18 cellular contexts compared by ENCODE assay signal in the genomic region with DNA sequence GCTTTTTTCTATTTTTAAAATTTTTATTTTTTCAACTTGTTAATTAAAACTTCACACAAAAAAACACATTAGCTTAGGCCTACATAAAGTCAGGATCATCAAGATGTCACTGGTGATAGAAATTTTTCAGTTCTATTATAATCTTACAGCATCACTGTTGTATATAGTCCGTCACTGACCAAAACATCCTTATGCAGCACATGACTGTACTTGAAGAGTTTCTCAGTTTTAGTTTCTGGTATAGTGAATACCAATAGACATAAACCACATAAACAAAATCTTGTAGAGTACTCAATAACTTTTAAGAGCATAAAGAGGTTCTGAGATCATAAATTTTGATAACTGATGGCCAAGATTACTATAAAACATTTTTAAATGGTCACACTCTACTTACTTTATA.
A peak's percentile ranks its signal among the peaks of the same experiment; 100 is the strongest.
DNase-seq lines count a peak whose midpoint lies in the region; ATAC-seq and TF ChIP-seq lines count a peak whose summit lies in the region.
"Had no signal": no experiment of that assay in that cellular context is flagged by ENCODE, and none has a peak within 500 bp of the region (broad histone marks: within the 10 kb centered on the region; RNA-seq: fewer than 3 reads in every experiment).

No MANE protein-coding gene starts in this region.

- H3K27me3 ChIP-seq in GM23248 (replicated peaks; ENCODE audit: insufficient read depth) (no peaks in the 10 kb centered on the region), fibroblast of lung (ENCODE audit: control insufficient read depth, insufficient read depth, low read length) (no peaks in the 10 kb centered on the region), Peyer's patch (no peaks in the 10 kb centered on the region)
- H3K27me3 ChIP-seq: brain microvascular endothelial cell had no signal

- H3K9me3 ChIP-seq in GM23248 (ENCODE audit: low read depth), result no peaks in the 10 kb centered on the region
- no peaks in the 10 kb centered on the region for H3K9me3 ChIP-seq in fibroblast of lung (ENCODE audit: control insufficient read depth, insufficient read depth, low read depth, low read length)
- no peaks in the 10 kb centered on the region for H3K9me3 ChIP-seq in Peyer's patch

- in situ Hi-C loops in GM23248 (cut with MboI), result no loop called here

- H3K4me2 ChIP-seq in GM23248 (ENCODE audit: unreplicated experiment), result peak overlapping the region; percentile 44
- H3K4me2 ChIP-seq in fibroblast of lung (ENCODE audit: extremely low read depth, insufficient read depth, low read length), result no peak overlapping the region

- H3K9me2 ChIP-seq in GM23248 (ENCODE audit: insufficient read depth), result no peaks in the 10 kb centered on the region

- H3K9ac ChIP-seq in GM23248, result no peak overlapping the region
- no peak overlapping the region for H3K9ac ChIP-seq in fibroblast of lung (ENCODE audit: insufficient read depth, low read length)

- 97 to 98% methylated on average over 1 of the region's 1 CpG for WGBS in GM23248 (ENCODE audit: low coverage in 1 of 2, low lambda C conversion rate in 2 of 2, missing lambda C conversion rate in 2 of 2), 2 experiments

- peaks cover 3% of the 10 kb centered on the region; the same call in 1 of the 2 replicates for H4K20me1 ChIP-seq in GM23248 (ENCODE audit: insufficient read depth)
- H4K20me1 ChIP-seq in fibroblast of lung (ENCODE audit: control insufficient read depth, extremely low read depth, insufficient read depth, low read length), result no peaks in the 10 kb centered on the region

- TF ChIP-seq CTCF in fibroblast of lung (conservative IDR thresholded peaks at IDR 0.05 in 1 of 2, IDR thresholded peaks at IDR 0.05 in 1 of 2; ENCODE audit: low read depth in 1 of 2, low read length in 2 of 2), result no peak
- TF ChIP-seq CTCF in Peyer's patch (IDR thresholded peaks at IDR 0.05), result no peak

- H3K4me1 ChIP-seq in GM23248 (ENCODE audit: insufficient read depth) (peaks cover 17% of the 10 kb centered on the region), fibroblast of lung (ENCODE audit: control insufficient read depth, extremely low read depth, insufficient read depth, low read length) (no peaks in the 10 kb centered on the region), Peyer's patch (no peaks in the 10 kb centered on the region)

- H3K4me3 ChIP-seq in GM23248 (no peak overlapping the region), fibroblast of lung (replicated peaks in 1 of 4; ENCODE audit: control extremely low read depth in 1 of 4, insufficient read depth in 1 of 4, low read depth in 3 of 4, low read length in 4 of 4) (no peak overlapping the region), Peyer's patch (no peak overlapping the region)
- H3K4me3 ChIP-seq: coronary artery had no signal

- DNase-seq in GM23248 (no peak), fibroblast of lung (ENCODE audit: low read depth in 2 of 2) (peak; percentile 3 to 9), Peyer's patch (no peak), posterior cingulate gyrus (no peak), NCI-H1930 (lab: John Stamatoyannopoulos, UW) (no peak)
- no peak for DNase-seq in activated CD4-positive, CD25-positive, alpha-beta regulatory T cell treated with anti-CD3 and anti-CD28 coated beads, Interleukin-2, amount 50 U/mL, for 72 hours
- DNase-seq: CD4-positive, alpha-beta memory T cell; H7; hippocampal formation; NCI-H69; stimulated activated CD4-positive, alpha-beta T cell treated with anti-CD3 and anti-CD28 coated beads, Interleukin-4, amount 100 ng/mL, for 1 hour had no signal

- H2AFZ ChIP-seq in GM23248 (no peak overlapping the region), fibroblast of lung (ENCODE audit: low read length) (no peak overlapping the region)

- H3K27ac ChIP-seq in GM23248 (peak overlapping the region; percentile 27; the same call in 1 of the 2 replicates), fibroblast of lung (ENCODE audit: insufficient read depth, low read length) (no peak overlapping the region), Peyer's patch (no peak overlapping the region)
- H3K27ac ChIP-seq: brain microvascular endothelial cell, coronary artery, HL-60 had no signal

- no peak for TF ChIP-seq POLR2A in Peyer's patch (IDR thresholded peaks at IDR 0.05)

- 0 out of 2 replicates have a peak, but pooled peaks cover 3% of the 10 kb centered on the region for H3K36me3 ChIP-seq in GM23248 (ENCODE audit: low read depth)
- no peaks in the 10 kb centered on the region for H3K36me3 ChIP-seq in fibroblast of lung (ENCODE audit: control insufficient read depth, insufficient read depth, low read length)
- H3K36me3 ChIP-seq in Peyer's patch, result peaks cover 0 to 9% (median 0%) of the 10 kb centered on the region in 3 donors

- intact Hi-C loops in posterior cingulate gyrus (cut with DNase I), result no loop called here

- peaks cover 10% of the 10 kb centered on the region; the same call in 1 of the 2 replicates for H3F3A ChIP-seq in GM23248 (ENCODE audit: insufficient read depth)

- H3K79me2 ChIP-seq in GM23248 (ENCODE audit: insufficient read depth) (peaks cover 100% of the 10 kb centered on the region), fibroblast of lung (ENCODE audit: control insufficient read depth, insufficient read depth, low read length) (peaks cover 7% of the 10 kb centered on the region)

- ATAC-seq in GM18867 (IDR thresholded peaks at IDR 0.05; ENCODE audit: unreplicated experiment) (peak; percentile 79), HG03175 (IDR thresholded peaks at IDR 0.05; ENCODE audit: unreplicated experiment) (peak; percentile 53)
- ATAC-seq: activated CD4-positive, CD25-positive, alpha-beta regulatory T cell treated with anti-CD3 and anti-CD28 coated beads, Interleukin-2, amount 50 U/mL, for 24 hours; natural killer cell treated with Interleukin-12 subunit alpha and Interleukin-12 subunit beta and Interleukin-15 and Interleukin-18, amount 100 ng/mL, for 72 hours had no signal

Comparison
In these comparisons a context has a peak if more than half of its experiments do, and no peak if none do; other contexts are left out.
1. DNase-seq: peak in fibroblast of lung (2 of 2); none in GM23248 (single experiment), Peyer's patch (0 of 3), posterior cingulate gyrus (0 of 10), activated CD4-positive, CD25-positive, alpha-beta regulatory T cell treated with anti-CD3 and anti-CD28 coated beads, Interleukin-2, amount 50 U/mL, for 72 hours (single experiment) and NCI-H1930 (0 of 2).